Comparison of ENCODE assay signal across 8 cellular contexts in the genomic region with DNA sequence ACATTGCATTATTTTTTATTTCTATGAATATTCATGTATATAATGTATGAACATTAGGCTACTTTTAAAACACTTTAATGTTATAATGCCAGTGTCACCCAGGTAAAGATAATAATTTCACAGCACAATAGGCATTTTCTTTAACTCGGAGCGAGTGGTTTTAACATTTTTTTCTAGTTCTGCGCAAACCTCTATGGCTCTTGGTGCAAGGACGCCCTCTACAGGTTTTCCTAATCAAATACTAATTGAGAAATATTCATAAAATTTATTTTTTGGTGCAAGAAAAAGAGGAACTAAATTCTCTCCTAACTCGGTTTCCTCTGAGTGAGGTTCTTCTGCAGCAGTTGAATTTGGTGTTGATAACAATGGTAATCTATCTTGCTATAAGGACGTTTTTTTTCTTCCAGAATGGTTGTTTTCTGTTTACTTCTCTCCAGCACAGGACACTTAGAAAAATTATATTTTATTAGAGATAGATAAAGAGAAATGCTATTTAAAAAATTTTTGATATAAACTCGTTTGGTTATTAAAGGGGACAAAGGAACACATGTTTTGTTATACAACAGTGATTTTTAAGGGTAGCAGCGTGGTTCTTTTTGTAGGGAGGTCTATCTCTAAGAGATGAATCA. TPM values are rescaled to one million over a fixed set of nuclear protein-coding genes. Genes with fewer than 3 reads are reported as not detected.
DNase-seq lines count a peak whose midpoint lies in the region; ATAC-seq and TF ChIP-seq lines count a peak whose summit lies in the region.

No MANE protein-coding gene starts in this region.

- no peaks in the 10 kb centered on the region for H3K79me1 ChIP-seq in mesendoderm (ENCODE audit: low read length)

- H2BK15ac ChIP-seq in mesendoderm (replicated peaks; ENCODE audit: low read depth): no peak overlapping the region

- no peak overlapping the region for H2BK120ac ChIP-seq in mesendoderm (ENCODE audit: low read depth, low read length)

- H3K18ac ChIP-seq in mesendoderm (ENCODE audit: low read length): no peak overlapping the region

- H3K23ac ChIP-seq in mesendoderm (ENCODE audit: low read length): no peak overlapping the region

- no peak overlapping the region for H4K8ac ChIP-seq in mesendoderm (ENCODE audit: low read depth, low read length)

- H2AK5ac ChIP-seq in mesendoderm (ENCODE audit: low read length): no peak overlapping the region

- H3K4ac ChIP-seq in mesendoderm (ENCODE audit: low read depth, low read length): no peak overlapping the region

- no peak overlapping the region for H3K4me3 ChIP-seq in BJ (ENCODE audit: low read depth, low read length)
- no peak overlapping the region for H3K4me3 ChIP-seq in mesendoderm (ENCODE audit: low read length)

- no peaks in the 10 kb centered on the region for H3K4me1 ChIP-seq in mesendoderm (ENCODE audit: control insufficient read depth, low read depth, low read length)

- H3K36me3 ChIP-seq in BJ (ENCODE audit: control insufficient read depth, insufficient read depth, low read length) (no peaks in the 10 kb centered on the region), mesendoderm (ENCODE audit: control insufficient read depth, insufficient read depth, low read length) (no peaks in the 10 kb centered on the region)

- H3K79me2 ChIP-seq in mesendoderm (ENCODE audit: control insufficient read depth, insufficient read depth, low read length): no peaks in the 10 kb centered on the region

- H3K27me3 Mint-ChIP-seq in brain: peaks cover 46% of the 10 kb centered on the region

- no CpG with 5 or more reads among the region's 8 CpGs for WGBS in mesendoderm (ENCODE audit: extremely low coverage, insufficient coverage, low lambda C conversion rate)

- peaks cover 0 to 6% (median 0%) of the 10 kb centered on the region in 5 experiments for H3K9me3 Mint-ChIP-seq in brain

- no peak overlapping the region for H3K27ac ChIP-seq in mesendoderm (ENCODE audit: low read depth, low read length)

- DNase-seq in BJ (ENCODE audit: low read depth) (no peak), GM20000 (ENCODE audit: low spot score) (peak; percentile 33), NCI-H526 treated with DMSO at 0.1 percent for 48 hours (lab: John Stamatoyannopoulos, UW) (peak; percentile 23), mesendoderm (peak; percentile 23)

- H3K4me1 Mint-ChIP-seq in brain: peaks cover 16% of the 10 kb centered on the region

- POLR2A ChIA-PET in BJ (lab: Charles Lee): interaction anchor here (0.7 kb wide), 1 partner anchor 306 kb away, joined by 3 read pairs; no protein-coding TSS in a partner anchor

- ATAC-seq in GM18517 (IDR thresholded peaks at IDR 0.05; ENCODE audit: unreplicated experiment) (no peak), HG03095 (IDR thresholded peaks at IDR 0.05; ENCODE audit: unreplicated experiment) (no peak), GM21786 (IDR thresholded peaks at IDR 0.05; ENCODE audit: unreplicated experiment) (no peak)

- H3K4me2 ChIP-seq in mesendoderm (ENCODE audit: low read length): no peak overlapping the region

- no peak overlapping the region for H3K9ac ChIP-seq in mesendoderm (ENCODE audit: low read length)

- TF ChIP-seq CTCF in BJ (IDR thresholded peaks at IDR 0.05; ENCODE audit: insufficient read depth, low read depth, low read length) (peak; percentile 68), GM20000 (IDR thresholded peaks at IDR 0.05; ENCODE audit: extremely low read depth, missing control alignments) (peak; percentile 43), brain (conservative IDR thresholded peaks at IDR 0.05) (peak; percentile 86 to 92)

- H3K27me3 ChIP-seq in BJ (ENCODE audit: control insufficient read depth, insufficient read depth, low read length) (peaks cover 25% of the 10 kb centered on the region), mesendoderm (ENCODE audit: insufficient read depth, low read length, poor library complexity) (peaks cover 5% of the 10 kb centered on the region)

- no peak overlapping the region for H3K56ac ChIP-seq in mesendoderm (ENCODE audit: low read length)

- no peak overlapping the region for H3K4me3 Mint-ChIP-seq in brain

- no peak overlapping the region for H2BK5ac ChIP-seq in mesendoderm (ENCODE audit: low read length)

- no peak overlapping the region for H4K5ac ChIP-seq in mesendoderm (ENCODE audit: low read length)

- no peak overlapping the region for H3K27ac Mint-ChIP-seq in brain

- no peaks in the 10 kb centered on the region for H3K36me3 Mint-ChIP-seq in brain

- CTCF ChIA-PET in BJ (lab: Yijun Ruan, JAX): interaction anchor here (0.7 to 5.0 kb wide), 11 partner anchors 10 to 322 kb away, joined by 3 to 39 read pairs (median 4); no protein-coding TSS in a partner anchor

RNA-seq across cellular contexts. Expression of a gene that starts 2.4 kb away (rescaled TPM):
- polyA plus RNA-seq in BJ (2011; rRNA removed): not detected in 2 replicates
- polyA minus RNA-seq in BJ (2011; rRNA and poly(A)+ RNA removed): not detected in 2 replicates
- polyA plus RNA-seq in brain (ENCODE audit: insufficient read depth, low read depth, low replicate concordance): 8.1 TPM
- 0.83 TPM for polyA plus RNA-seq in mesendoderm (2013, experiment 1 of 2)
- polyA plus RNA-seq in mesendoderm (2013, experiment 2 of 2): 0.92 TPM

RNA-seq across cellular contexts. Expression of a gene that starts 45.8 kb away (rescaled TPM):
- 4.7 and 8.7 TPM in 2 replicates for polyA plus RNA-seq in BJ (2011; rRNA removed)
- 8.6 and 9.0 TPM in 2 replicates for polyA minus RNA-seq in BJ (2011; rRNA and poly(A)+ RNA removed)
- 10.6 TPM for polyA plus RNA-seq in brain (ENCODE audit: insufficient read depth, low read depth, low replicate concordance)
- 17.9 TPM for polyA plus RNA-seq in mesendoderm (2013, experiment 1 of 2)
- 18.3 TPM for polyA plus RNA-seq in mesendoderm (2013, experiment 2 of 2)
